In the genomic region with DNA sequence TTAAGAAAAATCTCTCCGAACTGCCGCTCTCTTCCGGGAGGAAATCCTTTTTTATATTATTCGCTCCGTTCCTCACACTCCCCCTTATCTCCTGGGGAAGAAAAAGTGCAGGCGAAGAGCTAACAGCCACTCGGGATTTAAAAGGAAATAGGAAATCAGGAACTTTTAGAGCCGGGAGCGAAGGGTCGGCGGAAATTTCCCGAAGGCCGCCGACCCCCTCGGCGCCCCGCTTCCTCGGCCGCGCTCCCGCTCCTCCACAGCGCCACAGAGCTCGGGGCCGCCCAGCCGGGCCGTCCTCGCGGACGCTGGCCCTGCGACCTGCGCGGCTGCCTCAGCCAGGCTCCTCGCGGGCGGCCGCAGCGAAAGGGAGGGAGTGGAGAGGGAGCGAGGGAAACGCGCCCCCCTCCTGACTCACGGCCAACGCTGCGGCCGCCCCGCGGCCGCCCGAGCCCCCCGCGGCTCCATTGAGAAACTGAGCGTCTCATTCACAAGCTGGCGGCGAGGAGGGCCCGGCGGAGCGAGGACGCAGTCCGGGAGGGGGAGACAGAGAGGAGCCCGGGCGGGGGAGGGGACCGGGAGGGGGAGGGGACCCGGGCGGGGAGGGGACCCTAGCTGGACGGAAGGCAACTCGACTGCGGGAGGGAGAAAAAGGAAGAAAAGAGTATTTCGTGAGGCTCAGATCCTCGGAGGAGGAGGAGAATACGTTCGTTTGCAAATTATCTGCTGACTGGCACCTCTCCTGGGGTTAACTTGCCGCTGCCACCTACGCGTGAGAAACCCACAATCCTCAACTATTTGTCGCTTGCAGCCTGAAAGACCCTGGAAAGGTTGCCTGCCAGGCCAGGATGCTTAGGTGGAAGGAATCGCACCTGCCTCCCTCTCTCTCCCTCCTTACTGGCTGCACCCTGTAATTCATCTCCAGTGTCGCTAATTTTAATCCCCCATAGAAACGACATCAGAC, we compare ENCODE assay signal across 8 cellular contexts. TPM values are rescaled to one million over a fixed set of nuclear protein-coding genes. Genes with fewer than 3 reads are reported as not detected.
A peak's percentile ranks its signal among the peaks of the same experiment; 100 is the strongest.
DNase-seq lines count a peak whose midpoint lies in the region; ATAC-seq and TF ChIP-seq lines count a peak whose summit lies in the region.

A gene (minus strand): TSS at position 368 of the 961 bp plus-strand sequence. CDS start 539 bp downstream, outside the sequence.

- intact Hi-C loops in body of pancreas (cut with DNase I), result no loop called here
- intact Hi-C loops in sigmoid colon (cut with DNase I), result loop anchor here (2.0 to 10.0 kb wide), 3 partner anchors 46 to 214 kb away; a partner anchor contains a TSS

- H3K27ac ChIP-seq in body of pancreas (peak within 1 kb of the TSS; percentile 62 to 92 (median 81)), iPS DF 6.9 (ENCODE audit: low read length) (no peak within 1 kb of the TSS), sigmoid colon (peak within 1 kb of the TSS; percentile 89 to 92 (median 92))

- peaks cover 17% of the 10 kb centered on the region for H3K4me1 Mint-ChIP-seq in HFFc6 (ENCODE audit: low read depth)

- TF ChIP-seq CTCF in HFFc6 (IDR thresholded peaks at IDR 0.05) (peak; percentile 76), body of pancreas (IDR thresholded peaks at IDR 0.05) (peak; percentile 16 to 45 (median 24)), sigmoid colon (IDR thresholded peaks at IDR 0.05) (peak in 2 of 4 experiments; percentile 16 to 64)

- peak within 1 kb of the TSS; percentile 96 for H3K27ac Mint-ChIP-seq in HFFc6

- ATAC-seq in body of pancreas (peak; percentile 85), GM18858 (IDR thresholded peaks at IDR 0.05; ENCODE audit: unreplicated experiment) (no peak)

- H3K9me3 ChIP-seq in body of pancreas, result no peaks in the 10 kb centered on the region
- H3K9me3 ChIP-seq in iPS DF 6.9 (ENCODE audit: control insufficient read depth, insufficient read depth, low read length), result no peaks in the 10 kb centered on the region
- H3K9me3 ChIP-seq in sigmoid colon, result no peaks in the 10 kb centered on the region

- H3K27me3 ChIP-seq in body of pancreas (no peaks in the 10 kb centered on the region), iPS DF 6.9 (ENCODE audit: control insufficient read depth, insufficient read depth, low read length) (no peaks in the 10 kb centered on the region), sigmoid colon (no peaks in the 10 kb centered on the region)

- peak within 1 kb of the TSS; percentile 99 for H3K4me3 Mint-ChIP-seq in HFFc6

- 1 to 2% methylated on average over 37 to 65 of the region's 77 CpGs for WGBS in body of pancreas, 2 donors
- WGBS in iPS DF 6.9 (ENCODE audit: insufficient coverage, insufficient read length), result no CpG with 5 or more reads among the region's 77 CpGs
- WGBS in sigmoid colon, 2 donors, result 1% methylated on average over 77 of the region's 77 CpGs

- peaks cover 12% of the 10 kb centered on the region for H3K36me3 Mint-ChIP-seq in HFFc6 (ENCODE audit: low read depth)

- DNase-seq in GDM1 (lab: John Stamatoyannopoulos, UW) (peak; percentile 57), HFFc6 (peak; percentile 58), NCI-H2081 treated with DMSO at 0.1 percent for 48 hours (lab: John Stamatoyannopoulos, UW) (peak; percentile 29), UCSD-AML1 (lab: John Stamatoyannopoulos, UW; ENCODE audit: unreplicated experiment) (peak; percentile 82), body of pancreas (peak; percentile 68 to 84 (median 72)), iPS DF 6.9 (ENCODE audit: low read depth, low spot score) (no peak), sigmoid colon (peak; percentile 88)

- TF ChIP-seq EP300 in sigmoid colon (IDR thresholded peaks at IDR 0.05), result no peak

- H3K27me3 Mint-ChIP-seq in HFFc6 (ENCODE audit: insufficient read depth), result peaks cover under 1% of the 10 kb centered on the region; the same call in 1 of the 2 replicates

- no peaks in the 10 kb centered on the region for H3K9me3 Mint-ChIP-seq in HFFc6

- H3K4me1 ChIP-seq in body of pancreas (peaks cover 12% of the 10 kb centered on the region), iPS DF 6.9 (ENCODE audit: control insufficient read depth, insufficient read depth, low read length) (no peaks in the 10 kb centered on the region), sigmoid colon (peaks cover 0 to 29% (median 23%) of the 10 kb centered on the region in 4 donors)

- TF ChIP-seq POLR2A in body of pancreas (IDR thresholded peaks at IDR 0.05) (peak; percentile 25 to 43 (median 37)), sigmoid colon (IDR thresholded peaks at IDR 0.05) (peak in 1 of 2 donors; percentile 13)

- H3K36me3 ChIP-seq in body of pancreas (replicated peaks in 1 of 2; ENCODE audit: insufficient read depth in 1 of 2, low read depth in 2 of 2) (no peaks in the 10 kb centered on the region), iPS DF 6.9 (ENCODE audit: control insufficient read depth, insufficient read depth, low read length) (no peaks in the 10 kb centered on the region), sigmoid colon (no peaks in the 10 kb centered on the region)

- H3K4me3 ChIP-seq in body of pancreas, result peak within 1 kb of the TSS; percentile 47 to 97
- H3K4me3 ChIP-seq in iPS DF 6.9 (ENCODE audit: low read length), result peak within 1 kb of the TSS; percentile 78
- H3K4me3 ChIP-seq in sigmoid colon, result peak within 1 kb of the TSS; percentile 59 to 99 (median 94)

RNA-seq across cellular contexts. Expression of the gene that starts here (rescaled TPM):
- total RNA-seq in HFFc6 (2021; fragmentation: NEBNext Ultra II Directional; extraction: Animal tissue kit (Norgen Biotek cat#: 25700)), result 10 to 100 TPM; 27.9 to 36.3 (median 33.6) TPM
- total RNA-seq in body of pancreas (1 to 10 TPM; 7.3 to 9.9 TPM), sigmoid colon (10 to 100 TPM; 12.2 to 21.0 (median 17.2) TPM)
- polyA plus RNA-seq in sigmoid colon, result 10 to 100 TPM; 19.2 to 23.1 (median 19.8) TPM
